ENCODE assay signal across 1 cellular context in genomic region chr11:615453-616319, GRCh38.
TF ChIP-seq lines count a peak whose summit lies in the region.

TSS of gene IRF7 (minus strand) at chr11:615950. CDS start at chr11:615364, 586 bp downstream.

TF ChIP-seq in IMR-90, 13 proteins besides CTCF, POLR2A, EP300 and RAD21:
- TF ChIP-seq MAZ (IDR thresholded peaks at IDR 0.05; ENCODE audit: borderline replicate concordance, low read depth, low read length) (peak; percentile 52; the same call in 1 of the 2 replicates), MXI1 (IDR thresholded peaks at IDR 0.05; ENCODE audit: borderline replicate concordance, low read depth, low read length) (no peak)
